Comparison of ENCODE assay signal across 16 cellular contexts in genomic region chr1:172999349-172999748, GRCh38. TPM values are rescaled to one million over a fixed set of nuclear protein-coding genes. Genes with fewer than 3 reads are reported as not detected.
DNase-seq lines count a peak whose midpoint lies in the region; ATAC-seq, FAIRE-seq and TF ChIP-seq lines count a peak whose summit lies in the region.
"Had no signal": no experiment of that assay in that cellular context is flagged by ENCODE, and none has a peak within 500 bp of the region (broad histone marks: within the 10 kb centered on the region; RNA-seq: fewer than 3 reads in every experiment).

No MANE protein-coding gene starts in this region.

- intact Hi-C loops in left cardiac atrium (cut with DNase I) = no loop called here
- intact Hi-C loops in endothelial cell of umbilical vein (cut with micrococcal nuclease) = no loop called here
- intact Hi-C loops in right cardiac atrium (cut with DNase I) = no loop called here
- intact Hi-C loops in PC-3 (cut with micrococcal nuclease) = no loop called here

- H3K4me3 ChIP-seq in right atrium auricular region = no peak overlapping the region
- no peak overlapping the region for H3K4me3 ChIP-seq in endothelial cell of umbilical vein (replicated peaks in 1 of 3; ENCODE audit: insufficient read depth in 1 of 3, low read depth in 1 of 3, low read length in 3 of 3)
- no peak overlapping the region for H3K4me3 ChIP-seq in right cardiac atrium (ENCODE audit: low read length)
- no peak overlapping the region for H3K4me3 ChIP-seq in BE2C (ENCODE audit: low read depth, low read length)
- H3K4me3 ChIP-seq in PC-3 (ENCODE audit: low read length) = no peak overlapping the region
- H3K4me3 ChIP-seq: A549, BLaER1 had no signal

- H3K36me3 ChIP-seq in right atrium auricular region (no peaks in the 10 kb centered on the region), endothelial cell of umbilical vein (ENCODE audit: control insufficient read depth in 2 of 2, extremely low read depth in 1 of 2, insufficient read depth in 2 of 2, low read length in 2 of 2) (no peaks in the 10 kb centered on the region), BE2C (no peaks in the 10 kb centered on the region), PC-3 (ENCODE audit: low read depth, low read length) (no peaks in the 10 kb centered on the region; the same call in 1 of the 2 replicates)
- H3K36me3 ChIP-seq: BLaER1 had no signal

- DNase-seq in left cardiac atrium (peak; percentile 20), right atrium auricular region (ENCODE audit: low spot score) (no peak), endothelial cell of umbilical vein (ENCODE audit: low read depth, low spot score) (no peak), right cardiac atrium (peak; percentile 14 to 71 (median 35)), BE2C (no peak), PC-3 (no peak), GM12891 (ENCODE audit: insufficient read length, low spot score) (no peak)
- DNase-seq: CD4-positive, alpha-beta memory T cell; KBM-7; NCI-H1105 treated with DMSO at 0.1 percent for 48 hours; NCI-H1694; NCI-H2227 treated with DMSO at 0.1 percent for 48 hours; NCI-H524; SK-N-SH had no signal

- ATAC-seq in left cardiac atrium (peak; percentile 61 to 77), right cardiac atrium (peak; percentile 75 to 90), PC-3 (no peak)
- ATAC-seq: A549 had no signal

- H3K9ac ChIP-seq in endothelial cell of umbilical vein (replicated peaks; ENCODE audit: extremely low read depth, insufficient read depth, low read length) = no peak overlapping the region
- no peak overlapping the region for H3K9ac ChIP-seq in PC-3 (ENCODE audit: low read length)
- H3K9ac ChIP-seq: BLaER1, SK-N-SH had no signal

- H3K79me2 ChIP-seq in endothelial cell of umbilical vein (ENCODE audit: control insufficient read depth, insufficient read depth, low read length) (no peaks in the 10 kb centered on the region), PC-3 (ENCODE audit: low read length) (no peaks in the 10 kb centered on the region)

- POLR2A ChIA-PET in endothelial cell of umbilical vein (lab: Charles Lee) (no interaction called here), PC-3 (lab: Charles Lee; ENCODE audit: unreplicated experiment) (no interaction called here)

- H3K4me1 ChIP-seq in right atrium auricular region (no peaks in the 10 kb centered on the region), endothelial cell of umbilical vein (ENCODE audit: control insufficient read depth, extremely low read depth, insufficient read depth, low read length) (no peaks in the 10 kb centered on the region), right cardiac atrium (ENCODE audit: control insufficient read depth, insufficient read depth, low read length) (peaks cover 2% of the 10 kb centered on the region), BE2C (no peaks in the 10 kb centered on the region), PC-3 (ENCODE audit: insufficient read depth, low read length) (0 out of 2 replicates have a peak, but pooled peaks cover 4% of the 10 kb centered on the region)
- H3K4me1 ChIP-seq: A549, BLaER1 had no signal

- dilution Hi-C loops in endothelial cell of umbilical vein (cut with MboI; ENCODE audit: extremely low pct_ligation_motif_present, low sequenced_read_pairs) = no loop called here

- WGBS in right cardiac atrium = 29% methylated on average over 3 of the region's 3 CpGs

- no peaks in the 10 kb centered on the region for H3K9me1 ChIP-seq in endothelial cell of umbilical vein (replicated peaks; ENCODE audit: control insufficient read depth, extremely low read depth, insufficient read depth, low read length)

- H2AFZ ChIP-seq in endothelial cell of umbilical vein (ENCODE audit: low read depth, low read length) = peak overlapping the region; percentile 36
- H2AFZ ChIP-seq in PC-3 (ENCODE audit: low read length) = no peak overlapping the region

- peaks cover 0 to 12% of the 10 kb centered on the region in 2 donors for H3K9me3 ChIP-seq in right atrium auricular region
- H3K9me3 ChIP-seq in endothelial cell of umbilical vein (replicated peaks; ENCODE audit: control insufficient read depth, insufficient read depth, low read length) = peaks cover 4% of the 10 kb centered on the region
- no peaks in the 10 kb centered on the region for H3K9me3 ChIP-seq in right cardiac atrium (ENCODE audit: control insufficient read depth, low read length)
- no peaks in the 10 kb centered on the region for H3K9me3 ChIP-seq in BE2C
- H3K9me3 ChIP-seq in PC-3 (ENCODE audit: low read length) = peaks cover 19% of the 10 kb centered on the region

- CTCF ChIA-PET in endothelial cell of umbilical vein (lab: Charles Lee) (no interaction called here), PC-3 (lab: Charles Lee) (no interaction called here)

- H3K9me2 ChIP-seq in PC-3 (replicated peaks; ENCODE audit: low read length) = no peaks in the 10 kb centered on the region
- H3K9me2 ChIP-seq: SK-N-SH had no signal

- H3K4me2 ChIP-seq in endothelial cell of umbilical vein (ENCODE audit: insufficient read depth, low read length) = no peak overlapping the region
- H3K4me2 ChIP-seq in PC-3 (ENCODE audit: low read length) = no peak overlapping the region
- H3K4me2 ChIP-seq: A549, BLaER1, SK-N-SH had no signal

- FAIRE-seq in endothelial cell of umbilical vein (lab: Jason Lieb, UNC) (no peak), GM12891 (lab: Jason Lieb, UNC) (no peak)
- FAIRE-seq: A549 had no signal

- H3K27ac ChIP-seq in right atrium auricular region = no peak overlapping the region
- no peak overlapping the region for H3K27ac ChIP-seq in endothelial cell of umbilical vein (ENCODE audit: insufficient read depth, low read depth, low read length)
- no peak overlapping the region for H3K27ac ChIP-seq in right cardiac atrium (ENCODE audit: low read length)
- no peak overlapping the region for H3K27ac ChIP-seq in PC-3 (ENCODE audit: low read length)
- H3K27ac ChIP-seq: A549, BLaER1 had no signal

- BruUV-seq in endothelial cell of umbilical vein (replicated peaks; lab: Mats Ljungman, UMichigan) (no TSS peak), PC-3 (replicated peaks; lab: Mats Ljungman, UMichigan) (no TSS peak)

- TF ChIP-seq POLR2A in endothelial cell of umbilical vein (IDR thresholded peaks at IDR 0.05; ENCODE audit: low read depth, low read length) = no peak
- TF ChIP-seq POLR2A in GM12891 (IDR thresholded peaks at IDR 0.05; ENCODE audit: low read depth, low read length) = no peak

- no peaks in the 10 kb centered on the region for H3F3A ChIP-seq in PC-3 (ENCODE audit: low read length, unreplicated experiment)

- H3K27me3 ChIP-seq in right atrium auricular region (no peaks in the 10 kb centered on the region), endothelial cell of umbilical vein (ENCODE audit: control insufficient read depth in 2 of 2, insufficient read depth in 2 of 2, low read length in 2 of 2) (no peaks in the 10 kb centered on the region), right cardiac atrium (ENCODE audit: control insufficient read depth, insufficient read depth) (no peaks in the 10 kb centered on the region), BE2C (no peaks in the 10 kb centered on the region), PC-3 (ENCODE audit: low read length) (no peaks in the 10 kb centered on the region)
- H3K27me3 ChIP-seq: BLaER1 had no signal

- H4K20me1 ChIP-seq in endothelial cell of umbilical vein (replicated peaks; ENCODE audit: control insufficient read depth, extremely low read depth, insufficient read depth, low read length) (no peaks in the 10 kb centered on the region), PC-3 (ENCODE audit: low read length) (no peaks in the 10 kb centered on the region)
- H4K20me1 ChIP-seq: BLaER1 had no signal

- no peak for TF ChIP-seq CTCF in right atrium auricular region (IDR thresholded peaks at IDR 0.05)
- no peak for TF ChIP-seq CTCF in endothelial cell of umbilical vein (IDR thresholded peaks at IDR 0.05; ENCODE audit: extremely low read depth in 1 of 2, insufficient read depth in 1 of 2, low read depth in 1 of 2, low read length in 2 of 2)
- TF ChIP-seq CTCF in BE2C (IDR thresholded peaks at IDR 0.05; ENCODE audit: low read depth, low read length) = no peak
- TF ChIP-seq CTCF in PC-3 (conservative IDR thresholded peaks at IDR 0.05; ENCODE audit: low read depth, low read length) = no peak

TF ChIP-seq in endothelial cell of umbilical vein, 7 proteins besides CTCF, POLR2A, EP300 and RAD21:
- TF ChIP-seq GATA2 (IDR thresholded peaks at IDR 0.05; ENCODE audit: insufficient read depth, insufficient read length, low read depth, low read length) = no peak
- TF ChIP-seq FOS (IDR thresholded peaks at IDR 0.05; ENCODE audit: borderline replicate concordance, insufficient read depth, low read length) = no peak
- TF ChIP-seq EZH2 (IDR thresholded peaks at IDR 0.05; ENCODE audit: borderline replicate concordance, low read depth, low read length, severe bottlenecking) = no peak
- no peak for TF ChIP-seq POLR2AphosphoS5 (IDR thresholded peaks at IDR 0.05; ENCODE audit: insufficient read depth, low read depth, low read length)

TF ChIP-seq in GM12891, 5 proteins besides CTCF, POLR2A, EP300 and RAD21:
- TF ChIP-seq PAX5 (IDR thresholded peaks at IDR 0.05; ENCODE audit: insufficient read depth, low read length, severe bottlenecking) (no peak), POU2F2 (IDR thresholded peaks at IDR 0.05; ENCODE audit: low read depth, low read length) (no peak), TAF1 (IDR thresholded peaks at IDR 0.05; ENCODE audit: low read depth, low read length) (no peak), SPI1 (IDR thresholded peaks at IDR 0.05; ENCODE audit: low read depth, low read length) (no peak)
TF ChIP-seq in GM12891: peak in this region for 0.

RNA-seq across cellular contexts. Expression of gene TNFSF18, which starts 51.4 kb away (rescaled TPM):
- total RNA-seq in left cardiac atrium = under 1 TPM in 1 of 2 donors, not detected in 1; 0.15 TPM
- not detected for total RNA-seq in right atrium auricular region
- 39.4 and 39.9 TPM in 2 replicates for total RNA-seq in endothelial cell of umbilical vein
- 13.0 and 15.3 TPM in 2 replicates for polyA plus RNA-seq in endothelial cell of umbilical vein
- 16.2 and 21.7 TPM in 2 replicates for polyA plus RNA-seq in endothelial cell of umbilical vein (2011; cell fraction: cytosol; rRNA removed)
- 11.4 and 11.5 TPM in 2 replicates for polyA plus RNA-seq in endothelial cell of umbilical vein (2011; cell fraction: nucleus; rRNA removed)
- polyA plus RNA-seq in endothelial cell of umbilical vein (2012) = 17.0 and 34.3 TPM in 2 replicates
- 14.6 and 17.8 TPM in 2 replicates for polyA minus RNA-seq in endothelial cell of umbilical vein
- not detected for polyA minus RNA-seq in endothelial cell of umbilical vein (2011; cell fraction: cytosol; rRNA and poly(A)+ RNA removed)
- polyA minus RNA-seq in endothelial cell of umbilical vein (2011; cell fraction: nucleus; rRNA and poly(A)+ RNA removed) = 11.3 and 13.7 TPM in 2 replicates
- total RNA-seq in right cardiac atrium = not detected
- not detected for polyA plus RNA-seq in right cardiac atrium
- polyA plus RNA-seq in BE2C (2012; ENCODE audit: insufficient read depth, insufficient read length, low read depth) = not detected
- 0.69 TPM in 1 of 2 replicates, not detected in the other for total RNA-seq in PC-3 (2014; rRNA removed)
- polyA plus RNA-seq in GM12891 (2012; ENCODE audit: low read depth, missing spikeins) = not detected
- total RNA-seq: CD4-positive, alpha-beta memory T cell had no signal
- polyA plus RNA-seq: A549; CD4-positive, alpha-beta memory T cell had no signal

Comparison
In these comparisons a context has a peak if more than half of its experiments do, and no peak if none do; other contexts are left out.
1. DNase-seq: peak in left cardiac atrium (single experiment) and right cardiac atrium (3 of 3); none in right atrium auricular region (single experiment), endothelial cell of umbilical vein (single experiment), BE2C (single experiment), PC-3 (single experiment) and GM12891 (single experiment).
2. RNA of gene TNFSF18, which starts 51.4 kb away (total RNA-seq): 39.4 to 39.9 TPM in endothelial cell of umbilical vein; 0.69 TPM in PC-3, 0.15 TPM in left cardiac atrium, not detected in right cardiac atrium and not detected in right atrium auricular region; every median in the first group is over 10 times any median in the second.